18 cellular contexts compared by ENCODE assay signal in genomic region chr5:57627661-57628060, GRCh38.
DNase-seq lines count a peak whose midpoint lies in the region; ATAC-seq and TF ChIP-seq lines count a peak whose summit lies in the region.
"Had no signal": no experiment of that assay in that cellular context is flagged by ENCODE, and none has a peak within 500 bp of the region (broad histone marks: within the 10 kb centered on the region; RNA-seq: fewer than 3 reads in every experiment).

No MANE protein-coding gene starts in this region.

- no peaks in the 10 kb centered on the region for H3K36me3 ChIP-seq in PC-3 (ENCODE audit: low read depth, low read length)
- no peaks in the 10 kb centered on the region for H3K36me3 ChIP-seq in brain microvascular endothelial cell (replicated peaks)
- H3K36me3 ChIP-seq: BLaER1 treated with 17β-estradiol and CSF1 and Interleukin-3, amounts not matched to agents 10 nM and 100 nM had no signal

- no peak overlapping the region for H3K4me2 ChIP-seq in PC-3 (ENCODE audit: low read length)
- H3K4me2 ChIP-seq: A549; BLaER1 treated with 17β-estradiol and CSF1 and Interleukin-3, amounts not matched to agents 10 nM and 100 nM had no signal

- H3K9me3 ChIP-seq in PC-3 (ENCODE audit: low read length) = no peaks in the 10 kb centered on the region
- H3K9me3 ChIP-seq: A549; BLaER1 treated with 17β-estradiol and CSF1 and Interleukin-3, amounts not matched to agents 10 nM and 100 nM; Caco-2 had no signal

- H3K4me3 ChIP-seq in PC-3 (ENCODE audit: low read length) (no peak overlapping the region), brain microvascular endothelial cell (ENCODE audit: low read depth, low read length) (no peak overlapping the region)
- H3K4me3 ChIP-seq: A549; BLaER1 treated with 17β-estradiol and CSF1 and Interleukin-3, amounts not matched to agents 10 nM and 100 nM had no signal

- H3K9me2 ChIP-seq in PC-3 (replicated peaks; ENCODE audit: low read length) = no peaks in the 10 kb centered on the region

- H3K27ac ChIP-seq in PC-3 (ENCODE audit: low read length) (no peak overlapping the region), brain microvascular endothelial cell (no peak overlapping the region)
- H3K27ac ChIP-seq: 22Rv1; A549; BLaER1 treated with 17β-estradiol and CSF1 and Interleukin-3, amounts not matched to agents 10 nM and 100 nM; C4-2B had no signal

- no peak overlapping the region for H2AFZ ChIP-seq in PC-3 (ENCODE audit: low read length)

- no peaks in the 10 kb centered on the region for H4K20me1 ChIP-seq in PC-3 (ENCODE audit: low read length)
- H4K20me1 ChIP-seq: BLaER1 treated with 17β-estradiol and CSF1 and Interleukin-3, amounts not matched to agents 10 nM and 100 nM had no signal

- H3F3A ChIP-seq in PC-3 (ENCODE audit: low read length, unreplicated experiment) = no peaks in the 10 kb centered on the region

- POLR2A ChIA-PET in PC-3 (lab: Charles Lee; ENCODE audit: unreplicated experiment) = no interaction called here

- CTCF ChIA-PET in PC-3 (lab: Charles Lee) = no interaction called here

- no peaks in the 10 kb centered on the region for H3K27me3 ChIP-seq in PC-3 (ENCODE audit: low read length)
- no peaks in the 10 kb centered on the region for H3K27me3 ChIP-seq in brain microvascular endothelial cell (replicated peaks)
- H3K27me3 ChIP-seq: BLaER1 treated with 17β-estradiol and CSF1 and Interleukin-3, amounts not matched to agents 10 nM and 100 nM had no signal

- ATAC-seq in PC-3 = no peak
- ATAC-seq: A549; CD8-positive, alpha-beta T cell had no signal

- intact Hi-C loops in PC-3 (cut with micrococcal nuclease) = no loop called here

- BruUV-seq in PC-3 (replicated peaks; lab: Mats Ljungman, UMichigan) = no TSS peak

- DNase-seq in DMS53 (lab: John Stamatoyannopoulos, UW) (peak; percentile 8), PC-3 (peak; percentile 7), SK-MEL-5 (ENCODE audit: low read depth, low spot score) (peak; percentile 68), foreskin melanocyte (peak; percentile 50), RPMI8226 (no peak), HuH-7 (ENCODE audit: low spot score) (no peak), brain microvascular endothelial cell (no peak)
- DNase-seq: AML-193; Caco-2; Calu3; CD4-positive, alpha-beta T cell; CD8-positive, alpha-beta T cell; DMS79 treated with DMSO at 0.1 percent for 48 hours; GF-D8 had no signal

- TF ChIP-seq CTCF in PC-3 (conservative IDR thresholded peaks at IDR 0.05; ENCODE audit: low read depth, low read length) (no peak), brain microvascular endothelial cell (IDR thresholded peaks at IDR 0.05; ENCODE audit: low read depth, low read length, missing control alignments) (no peak)

- no peak overlapping the region for H3K9ac ChIP-seq in PC-3 (ENCODE audit: low read length)
- H3K9ac ChIP-seq: BLaER1 treated with 17β-estradiol and CSF1 and Interleukin-3, amounts not matched to agents 10 nM and 100 nM had no signal

- in situ Hi-C loops in SK-MEL-5 (cut with HindIII; ENCODE audit: low pct_unique_long_range_greater_than_20kb, low sequenced_read_pairs) (no loop called here), brain microvascular endothelial cell (cut with HindIII; ENCODE audit: low pct_ligation_motif_present, low sequenced_read_pairs) (no loop called here)

- no peaks in the 10 kb centered on the region for H3K79me2 ChIP-seq in PC-3 (ENCODE audit: low read length)

- no peaks in the 10 kb centered on the region for H3K4me1 ChIP-seq in PC-3 (ENCODE audit: insufficient read depth, low read length)
- H3K4me1 ChIP-seq: A549; BLaER1 treated with 17β-estradiol and CSF1 and Interleukin-3, amounts not matched to agents 10 nM and 100 nM; Caco-2 had no signal

Comparison
In these comparisons a context has a peak if more than half of its experiments do, and no peak if none do; other contexts are left out.
1. DNase-seq: peak in DMS53 (single experiment), PC-3 (single experiment), SK-MEL-5 (single experiment) and foreskin melanocyte (single experiment); none in RPMI8226 (single experiment), HuH-7 (single experiment) and brain microvascular endothelial cell (single experiment).